ENCODE assay signal across 10 cellular contexts in genomic region chr20:4684837-4685413, GRCh38. TPM values are rescaled to one million over a fixed set of nuclear protein-coding genes. Genes with fewer than 3 reads are reported as not detected.
A peak's percentile ranks its signal among the peaks of the same experiment; 100 is the strongest.
DNase-seq lines count a peak whose midpoint lies in the region; ATAC-seq and TF ChIP-seq lines count a peak whose summit lies in the region.
"Had no signal": no experiment of that assay in that cellular context is flagged by ENCODE, and none has a peak within 500 bp of the region (broad histone marks: within the 10 kb centered on the region; RNA-seq: fewer than 3 reads in every experiment).

No MANE protein-coding gene starts in this region.

- TF ChIP-seq CTCF in epithelial cell of esophagus (IDR thresholded peaks at IDR 0.05; ENCODE audit: insufficient read depth, low read depth, low read length, missing control alignments): no peak

- ATAC-seq in SK-N-SH treated with all-trans-retinoic acid at 6 μM for 48 hours (peak; percentile 6; the same call in 1 of the 3 replicates), GM19452 (IDR thresholded peaks at IDR 0.05; ENCODE audit: unreplicated experiment) (no peak)

- peak; percentile 85 for DNase-seq in ELR (ENCODE audit: low read depth)
- DNase-seq in epithelial cell of esophagus (ENCODE audit: low read depth): peak; percentile 90
- DNase-seq in renal cortical epithelial cell (ENCODE audit: low read depth): peak; percentile 19
- no peak for DNase-seq in MV-4-11 (lab: John Stamatoyannopoulos, UW)
- DNase-seq in NCI-H2107 treated with DMSO at 0.1 percent for 48 hours (lab: John Stamatoyannopoulos, UW; ENCODE audit: unreplicated experiment): no peak
- DNase-seq in epidermal melanocyte (ENCODE audit: insufficient read length, low spot score): no peak

- no peak overlapping the region for H3K4me3 ChIP-seq in epithelial cell of esophagus (ENCODE audit: low read length)

TF ChIP-seq in SK-N-SH treated with all-trans-retinoic acid at 6 μM for 48 hours, 23 proteins besides CTCF, POLR2A, EP300 and RAD21:
- TF ChIP-seq PPARA (CRISPR knock-in tag; IDR thresholded peaks at IDR 0.05; ENCODE audit: borderline replicate concordance) (no peak), ZNF70 (CRISPR knock-in tag; IDR thresholded peaks at IDR 0.05) (no peak), ARNTL (CRISPR knock-in tag; IDR thresholded peaks at IDR 0.05; ENCODE audit: borderline replicate concordance, low read depth) (no peak), SNAI2 (CRISPR knock-in tag; IDR thresholded peaks at IDR 0.05) (no peak), TCF4 (CRISPR knock-in tag; IDR thresholded peaks at IDR 0.05; ENCODE audit: borderline replicate concordance) (no peak), GLIS3 (CRISPR knock-in tag; IDR thresholded peaks at IDR 0.05) (no peak), CSDC2 (CRISPR knock-in tag; IDR thresholded peaks at IDR 0.05) (no peak)

RNA-seq across cellular contexts. Expression of gene PRNP, which starts 1.3 kb away (rescaled TPM):
- total RNA-seq in renal cortical epithelial cell: 82.0 and 91.7 TPM in 2 replicates

RNA-seq across cellular contexts. Expression of gene PRND, which starts 36.8 kb away (rescaled TPM):
- not detected in 2 replicates for total RNA-seq in renal cortical epithelial cell
- total RNA-seq: mesenteric fat pad; T-helper 1 cell treated with Interleukin-12 subunit alpha and Interleukin-12 subunit beta and Interleukin-4 antibody, amounts not matched to agents 30 ng/mL and 1 ng/mL, for 36 hours had no signal

Comparison
In these comparisons a context has a peak if more than half of its experiments do, and no peak if none do; other contexts are left out.
1. DNase-seq: peak in ELR (single experiment), epithelial cell of esophagus (single experiment) and renal cortical epithelial cell (single experiment); none in MV-4-11 (single experiment), NCI-H2107 treated with DMSO at 0.1 percent for 48 hours (single experiment) and epidermal melanocyte (single experiment).